In genomic region chr4:48490012-48490679, GRCh38 we compare ENCODE assay signal across 9 cellular contexts. TPM values are rescaled to one million over a fixed set of nuclear protein-coding genes. Genes with fewer than 3 reads are reported as not detected.
DNase-seq lines count a peak whose midpoint lies in the region; ATAC-seq lines count a peak whose summit lies in the region.
"Had no signal": no experiment of that assay in that cellular context is flagged by ENCODE, and none has a peak within 500 bp of the region (broad histone marks: within the 10 kb centered on the region; RNA-seq: fewer than 3 reads in every experiment).

TSS of gene ZAR1 (plus strand) at chr4:48490252. CDS start at chr4:48490292, 40 bp downstream.

- peak within 1 kb of the TSS; percentile 9 for H3K9ac ChIP-seq in iPS-18a (ENCODE audit: low read length)

- peak; percentile 34 for DNase-seq in NCI-H2029 (lab: John Stamatoyannopoulos, UW)
- no peak for DNase-seq in NCI-H2029 treated with DMSO at 0.1 percent for 48 hours (lab: John Stamatoyannopoulos, UW)
- DNase-seq in stimulated activated naive CD8-positive, alpha-beta T cell treated with anti-CD3 and anti-CD28 coated beads, Interleukin-15, Interleukin-2, amounts not matched to agents 100 U/mL and 50 U/mL, for 24 hours, result peak; percentile 20
- DNase-seq in NK-92 treated with Interleukin-12 subunit alpha and Interleukin-12 subunit beta, amount 100 ng/mL, for 24 hours (lab: John Stamatoyannopoulos, UW), result no peak

- H3K27ac Mint-ChIP-seq in activated T-helper 17 cell treated with anti-CD3 and anti-CD28 coated beads, Interleukin-2, amount 50 U/mL, for 72 hours, result no peak within 1 kb of the TSS

- no peak within 1 kb of the TSS for H3K4me3 Mint-ChIP-seq in activated T-helper 17 cell treated with anti-CD3 and anti-CD28 coated beads, Interleukin-2, amount 50 U/mL, for 72 hours

- H3K36me3 Mint-ChIP-seq in activated T-helper 17 cell treated with anti-CD3 and anti-CD28 coated beads, Interleukin-2, amount 50 U/mL, for 72 hours (ENCODE audit: low read depth), result no peaks in the 10 kb centered on the region

- no peaks in the 10 kb centered on the region for H3K9me3 ChIP-seq in iPS-18a (ENCODE audit: control insufficient read depth, low read depth, low read length)
- H3K9me3 ChIP-seq: A549 had no signal

- ATAC-seq in activated T-helper 17 cell treated with anti-CD3 and anti-CD28 coated beads, Interleukin-2, amount 50 U/mL, for 72 hours (replicated peaks), result peak; percentile 11
- peak; percentile 25 for ATAC-seq in stimulated activated naive CD8-positive, alpha-beta T cell treated with anti-CD3 and anti-CD28 coated beads, Interleukin-15, Interleukin-2, amounts not matched to agents 100 U/mL and 50 U/mL, for 24 hours
- no peak for ATAC-seq in HG02870 (IDR thresholded peaks at IDR 0.05; ENCODE audit: unreplicated experiment)
- no peak for ATAC-seq in HG03571 (IDR thresholded peaks at IDR 0.05; ENCODE audit: unreplicated experiment)
- ATAC-seq: A549 had no signal

- H3K4me1 ChIP-seq in iPS-18a (ENCODE audit: control insufficient read depth, low read depth, low read length), result peaks cover 7% of the 10 kb centered on the region
- H3K4me1 ChIP-seq: A549 had no signal

- peak within 1 kb of the TSS; percentile 47 for H3K4me3 ChIP-seq in iPS-18a (ENCODE audit: low read length)
- H3K4me3 ChIP-seq: A549 had no signal

- H3K36me3 ChIP-seq in iPS-18a (ENCODE audit: control insufficient read depth, low read depth, low read length), result no peaks in the 10 kb centered on the region

- H3K4me1 Mint-ChIP-seq in activated T-helper 17 cell treated with anti-CD3 and anti-CD28 coated beads, Interleukin-2, amount 50 U/mL, for 72 hours, result no peaks in the 10 kb centered on the region

- no peaks in the 10 kb centered on the region for H3K9me3 Mint-ChIP-seq in activated T-helper 17 cell treated with anti-CD3 and anti-CD28 coated beads, Interleukin-2, amount 50 U/mL, for 72 hours

- H3K27me3 Mint-ChIP-seq in activated T-helper 17 cell treated with anti-CD3 and anti-CD28 coated beads, Interleukin-2, amount 50 U/mL, for 72 hours, result peaks cover 34% of the 10 kb centered on the region

- H3K27ac ChIP-seq in iPS-18a (ENCODE audit: low read length), result no peak within 1 kb of the TSS
- H3K27ac ChIP-seq: A549 had no signal

- peaks cover 59% of the 10 kb centered on the region for H3K27me3 ChIP-seq in iPS-18a (ENCODE audit: control insufficient read depth, insufficient read depth, low read length)

RNA-seq across cellular contexts. Expression of gene ZAR1, which starts in this region (rescaled TPM):
- total RNA-seq in activated T-helper 17 cell treated with anti-CD3 and anti-CD28 coated beads, Interleukin-2, amount 50 U/mL, for 72 hours, result not detected

Comparison
In these comparisons a context has a peak if more than half of its experiments do, and no peak if none do; other contexts are left out.
1. DNase-seq: peak in NCI-H2029 (single experiment) and stimulated activated naive CD8-positive, alpha-beta T cell treated with anti-CD3 and anti-CD28 coated beads, Interleukin-15, Interleukin-2, amounts not matched to agents 100 U/mL and 50 U/mL, for 24 hours (single experiment); none in NCI-H2029 treated with DMSO at 0.1 percent for 48 hours (single experiment) and NK-92 treated with Interleukin-12 subunit alpha and Interleukin-12 subunit beta, amount 100 ng/mL, for 24 hours (single experiment).
2. Peak in ATAC-seq in activated T-helper 17 cell treated with anti-CD3 and anti-CD28 coated beads, Interleukin-2, amount 50 U/mL, for 72 hours; RNA of the gene not detected or under 1 TPM.